Comparison of ENCODE assay signal across 21 cellular contexts in the genomic region with DNA sequence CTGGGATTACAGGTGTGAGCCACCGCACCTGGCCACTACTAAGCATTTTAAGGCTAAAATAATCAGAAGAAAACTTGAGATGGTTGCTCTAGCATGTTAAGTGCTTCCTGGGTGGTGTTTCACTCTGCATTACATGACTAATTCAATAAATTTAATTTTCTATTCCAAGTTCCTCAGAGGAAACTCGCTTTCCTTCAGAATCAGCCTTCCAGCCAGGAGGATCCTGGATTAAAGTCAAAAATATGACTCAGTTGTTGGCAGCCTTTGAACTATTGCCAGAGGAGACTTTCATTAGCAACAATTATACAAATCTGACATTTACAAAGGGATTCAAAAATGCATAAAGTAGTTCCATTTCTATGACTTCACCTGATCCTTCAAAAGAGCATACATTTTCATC.
DNase-seq lines count a peak whose midpoint lies in the region; ATAC-seq, FAIRE-seq and TF ChIP-seq lines count a peak whose summit lies in the region.
"Had no signal": no experiment of that assay in that cellular context is flagged by ENCODE, and none has a peak within 500 bp of the region (broad histone marks: within the 10 kb centered on the region; RNA-seq: fewer than 3 reads in every experiment).

No MANE protein-coding gene starts in this region.

- FAIRE-seq in bronchial epithelial cell (lab: Jason Lieb, UNC) (no peak), RCC 7860 (lab: Jason Lieb, UNC) (no peak)
- FAIRE-seq: endothelial cell of umbilical vein, frontal cortex, K562 had no signal

- peaks cover 8% of the 10 kb centered on the region for H3K27me3 Mint-ChIP-seq in activated T-helper 17 cell treated with anti-CD3 and anti-CD28 coated beads, Interleukin-2, amount 50 U/mL, for 72 hours

- H3K4me3 ChIP-seq in PC-3 (ENCODE audit: low read length), result no peak overlapping the region
- H3K4me3 ChIP-seq in bronchial epithelial cell (ENCODE audit: low read depth, low read length), result no peak overlapping the region
- H3K4me3 ChIP-seq in lung, result no peak overlapping the region
- H3K4me3 ChIP-seq: body of pancreas, K562 had no signal

- WGBS in lung, 2 donors, result 32 to 43% methylated on average over 2 of the region's 2 CpGs

- H3K4me3 Mint-ChIP-seq in activated T-helper 17 cell treated with anti-CD3 and anti-CD28 coated beads, Interleukin-2, amount 50 U/mL, for 72 hours, result no peak overlapping the region
- H3K4me3 Mint-ChIP-seq: activated naive CD4-positive, alpha-beta T cell treated with anti-CD3 and anti-CD28 coated beads for 36 hours; CD8-positive, alpha-beta memory T cell; neural crest cell; stimulated activated effector memory CD8-positive, alpha-beta T cell treated with anti-CD3 and anti-CD28 coated beads, Interleukin-12 subunit alpha, Interleukin-12 subunit beta, amount 100 ng/mL, for 72 hours had no signal

- H3K27ac ChIP-seq in PC-3 (ENCODE audit: low read length) (peak overlapping the region; percentile 55), lung (ENCODE audit: low read depth in 1 of 2, low read length in 1 of 2) (no peak overlapping the region)
- H3K27ac ChIP-seq: body of pancreas had no signal

- POLR2A ChIA-PET in PC-3 (lab: Charles Lee; ENCODE audit: unreplicated experiment), result no interaction called here

- BruUV-seq in PC-3 (replicated peaks; lab: Mats Ljungman, UMichigan), result no TSS peak

- no peak overlapping the region for H2AFZ ChIP-seq in PC-3 (ENCODE audit: low read length)

- no peaks in the 10 kb centered on the region for H3K4me1 Mint-ChIP-seq in activated T-helper 17 cell treated with anti-CD3 and anti-CD28 coated beads, Interleukin-2, amount 50 U/mL, for 72 hours
- H3K4me1 Mint-ChIP-seq: CD8-positive, alpha-beta memory T cell; stimulated activated effector memory CD8-positive, alpha-beta T cell treated with anti-CD3 and anti-CD28 coated beads, Interleukin-12 subunit alpha, Interleukin-12 subunit beta, amount 100 ng/mL, for 72 hours had no signal

- H3F3A ChIP-seq in PC-3 (ENCODE audit: low read length, unreplicated experiment), result peaks cover 3% of the 10 kb centered on the region

- no peaks in the 10 kb centered on the region for H3K9me3 Mint-ChIP-seq in activated T-helper 17 cell treated with anti-CD3 and anti-CD28 coated beads, Interleukin-2, amount 50 U/mL, for 72 hours
- H3K9me3 Mint-ChIP-seq: activated naive CD4-positive, alpha-beta T cell treated with anti-CD3 and anti-CD28 coated beads for 36 hours; CD8-positive, alpha-beta memory T cell; neural crest cell; stimulated activated effector memory CD8-positive, alpha-beta T cell treated with anti-CD3 and anti-CD28 coated beads, Interleukin-12 subunit alpha, Interleukin-12 subunit beta, amount 100 ng/mL, for 72 hours had no signal

- no peak overlapping the region for H3K27ac Mint-ChIP-seq in activated T-helper 17 cell treated with anti-CD3 and anti-CD28 coated beads, Interleukin-2, amount 50 U/mL, for 72 hours
- H3K27ac Mint-ChIP-seq: activated naive CD4-positive, alpha-beta T cell treated with anti-CD3 and anti-CD28 coated beads for 36 hours; CD8-positive, alpha-beta memory T cell; stimulated activated effector memory CD8-positive, alpha-beta T cell treated with anti-CD3 and anti-CD28 coated beads, Interleukin-12 subunit alpha, Interleukin-12 subunit beta, amount 100 ng/mL, for 72 hours had no signal

- H3K36me3 Mint-ChIP-seq in activated T-helper 17 cell treated with anti-CD3 and anti-CD28 coated beads, Interleukin-2, amount 50 U/mL, for 72 hours (ENCODE audit: low read depth), result no peaks in the 10 kb centered on the region
- H3K36me3 Mint-ChIP-seq: CD8-positive, alpha-beta memory T cell; stimulated activated effector memory CD8-positive, alpha-beta T cell treated with anti-CD3 and anti-CD28 coated beads, Interleukin-12 subunit alpha, Interleukin-12 subunit beta, amount 100 ng/mL, for 72 hours had no signal

- no peaks in the 10 kb centered on the region for H3K9me2 ChIP-seq in PC-3 (replicated peaks; ENCODE audit: low read length)

- DNase-seq in GM04504 (ENCODE audit: low read depth) (peak; percentile 3), PC-3 (peak; percentile 98), bronchial epithelial cell (ENCODE audit: low read depth) (peak; percentile 76), lung (ENCODE audit: low spot score) (no peak), medulla oblongata (ENCODE audit: extremely low spot score) (no peak), RCC 7860 (ENCODE audit: low spot score) (no peak)
- no peak for DNase-seq in stimulated activated CD4-positive, alpha-beta T cell treated with anti-CD3 and anti-CD28 coated beads, Interleukin-2, amount 100 ng/mL, for 24 hours
- DNase-seq: activated CD4-positive, alpha-beta T cell treated with anti-CD3 and anti-CD28 coated beads, Interleukin-2, amount 50 U/mL, for 1 hour; activated naive CD4-positive, alpha-beta T cell treated with anti-CD3 and anti-CD28 coated beads for 36 hours; CD8-positive, alpha-beta memory T cell; EL; NCI-H2081; NCI-H526; SIG-M5 had no signal

- H3K27me3 ChIP-seq in PC-3 (ENCODE audit: low read length), result no peaks in the 10 kb centered on the region
- H3K27me3 ChIP-seq in bronchial epithelial cell (ENCODE audit: control insufficient read depth, insufficient read depth, low read length), result peaks cover 3% of the 10 kb centered on the region
- no peaks in the 10 kb centered on the region for H3K27me3 ChIP-seq in lung (ENCODE audit: control insufficient read depth, insufficient read depth)

- TF ChIP-seq CTCF in PC-3 (conservative IDR thresholded peaks at IDR 0.05; ENCODE audit: low read depth, low read length), result no peak
- TF ChIP-seq CTCF in bronchial epithelial cell (IDR thresholded peaks at IDR 0.05; ENCODE audit: insufficient read depth, low read length, severe bottlenecking), result no peak
- no peak for TF ChIP-seq CTCF in lung (IDR thresholded peaks at IDR 0.05; ENCODE audit: control extremely low read depth, extremely low read depth)

- CTCF ChIA-PET in PC-3 (lab: Charles Lee), result interaction anchor here (0.7 kb wide), 1 partner anchor 455 kb away, joined by 6 read pairs; no protein-coding TSS in a partner anchor

- intact Hi-C loops in PC-3 (cut with micrococcal nuclease), result loop anchor here (1.0 to 2.0 kb wide), 6 partner anchors 30 to 473 kb away; no protein-coding TSS in a partner anchor

- no peaks in the 10 kb centered on the region for H4K20me1 ChIP-seq in PC-3 (ENCODE audit: low read length)

- no peak overlapping the region for H3K9ac ChIP-seq in PC-3 (ENCODE audit: low read length)

- H3K79me2 ChIP-seq in PC-3 (ENCODE audit: low read length), result no peaks in the 10 kb centered on the region

- peaks cover 30% of the 10 kb centered on the region for H3K4me1 ChIP-seq in PC-3 (ENCODE audit: insufficient read depth, low read length)
- H3K4me1 ChIP-seq in lung (ENCODE audit: control insufficient read depth in 2 of 2, insufficient read depth in 2 of 2, low read length in 2 of 2), result peaks cover 0 to 3% of the 10 kb centered on the region in 2 donors

- peak overlapping the region; percentile 38 for H3K4me2 ChIP-seq in PC-3 (ENCODE audit: low read length)

- ATAC-seq in PC-3, result peak; percentile 74
- peak; percentile 55 for ATAC-seq in lung (ENCODE audit: insufficient read depth, low FRiP score)
- ATAC-seq in activated T-helper 17 cell treated with anti-CD3 and anti-CD28 coated beads, Interleukin-2, amount 50 U/mL, for 72 hours (replicated peaks), result no peak
- ATAC-seq: body of pancreas; K562; stimulated activated effector memory CD8-positive, alpha-beta T cell treated with anti-CD3 and anti-CD28 coated beads, Interleukin-12 subunit alpha, Interleukin-12 subunit beta, amount 100 ng/mL, for 72 hours had no signal

- H3K9me3 ChIP-seq in PC-3 (ENCODE audit: low read length) (no peaks in the 10 kb centered on the region), lung (ENCODE audit: control insufficient read depth in 2 of 2, insufficient read depth in 1 of 2, low read length in 1 of 2) (peaks cover 0 to 8% of the 10 kb centered on the region in 2 donors)
- H3K9me3 ChIP-seq: body of pancreas had no signal

- no peaks in the 10 kb centered on the region for H3K36me3 ChIP-seq in PC-3 (ENCODE audit: low read depth, low read length)
- H3K36me3 ChIP-seq in bronchial epithelial cell (ENCODE audit: control insufficient read depth, insufficient read depth, low read length), result no peaks in the 10 kb centered on the region
- H3K36me3 ChIP-seq in lung (ENCODE audit: control insufficient read depth in 2 of 2, insufficient read depth in 2 of 2, low read length in 2 of 2), result no peaks in the 10 kb centered on the region

Comparison
In these comparisons a context has a peak if more than half of its experiments do, and no peak if none do; other contexts are left out.
1. DNase-seq: peak in GM04504 (single experiment), PC-3 (single experiment) and bronchial epithelial cell (single experiment); none in lung (single experiment), medulla oblongata (single experiment), stimulated activated CD4-positive, alpha-beta T cell treated with anti-CD3 and anti-CD28 coated beads, Interleukin-2, amount 100 ng/mL, for 24 hours (0 of 2) and RCC 7860 (single experiment).